In the genomic region with DNA sequence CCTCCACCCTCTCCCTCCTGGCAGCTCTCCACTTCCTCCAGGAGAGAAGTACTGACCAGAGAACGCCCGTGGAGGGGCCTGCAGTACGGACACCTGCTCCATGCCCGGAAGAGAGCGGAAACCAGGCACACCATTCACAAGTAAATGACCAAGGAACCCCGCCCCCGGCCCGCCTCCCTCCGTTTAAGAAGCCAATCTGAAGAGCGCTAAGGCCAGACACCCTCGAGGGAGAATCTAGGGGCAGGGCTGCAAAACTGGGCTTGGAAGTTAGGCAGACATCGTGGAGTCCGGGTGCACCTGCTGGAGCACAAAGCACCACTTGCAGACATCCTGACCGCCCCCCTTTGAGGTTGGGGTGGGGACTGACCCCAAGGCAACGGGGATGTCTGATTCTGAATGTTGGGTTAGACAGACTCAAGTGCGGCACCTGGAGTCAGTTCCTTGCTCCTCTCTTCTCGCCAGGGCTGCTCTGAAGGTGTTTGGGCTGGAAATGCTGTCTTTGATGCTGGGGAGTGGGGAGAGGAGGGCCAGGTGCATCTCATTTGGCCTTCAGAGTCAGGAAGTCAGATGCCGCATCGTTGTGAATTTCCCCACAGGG, we compare ENCODE assay signal across 8 cellular contexts. TPM values are rescaled to one million over a fixed set of nuclear protein-coding genes. Genes with fewer than 3 reads are reported as not detected.
DNase-seq lines count a peak whose midpoint lies in the region; ATAC-seq and TF ChIP-seq lines count a peak whose summit lies in the region.

No MANE protein-coding gene starts in this region.

- DNase-seq in NCI-H1694 treated with DMSO at 0.1 percent for 48 hours (lab: John Stamatoyannopoulos, UW), result peak; percentile 49
- no peak for DNase-seq in NCI-H1694 (lab: John Stamatoyannopoulos, UW)
- peak; percentile 55 for DNase-seq in NCI-H446 treated with DMSO at 0.1 percent for 48 hours (lab: John Stamatoyannopoulos, UW)
- peak; percentile 53 for DNase-seq in activated CD4-positive, alpha-beta T cell treated with anti-CD3 and anti-CD28 coated beads for 1 hour
- peak; percentile 83 for DNase-seq in choroid plexus epithelial cell (ENCODE audit: low read depth)
- DNase-seq in left lobe of liver (ENCODE audit: low spot score), result no peak
- peak; percentile 81 for DNase-seq in stimulated activated CD4-positive, alpha-beta T cell treated with anti-CD3 and anti-CD28 coated beads, Interleukin-4, amount 100 ng/mL, for 24 hours

- ATAC-seq in HG03108 (IDR thresholded peaks at IDR 0.05; ENCODE audit: unreplicated experiment) (peak; percentile 32), left lobe of liver (peak; percentile 7)

- peak overlapping the region; percentile 92 for H3K4me3 ChIP-seq in choroid plexus epithelial cell (ENCODE audit: low read depth, low read length)

- peak; percentile 28 for TF ChIP-seq CTCF in choroid plexus epithelial cell (conservative IDR thresholded peaks at IDR 0.05; ENCODE audit: low read depth, low read length)

RNA-seq across cellular contexts. Expression of a gene that starts 1.0 kb away (rescaled TPM):
- total RNA-seq in left lobe of liver, result 18.9 TPM

RNA-seq across cellular contexts. Expression of a gene that starts 24.9 kb away (rescaled TPM):
- 0.18 TPM for total RNA-seq in left lobe of liver

RNA-seq across cellular contexts. Expression of a gene that starts 40.5 kb away (rescaled TPM):
- total RNA-seq in left lobe of liver, result 264 TPM

Comparison
In these comparisons a context has a peak if more than half of its experiments do, and no peak if none do; other contexts are left out.
1. DNase-seq: peak in NCI-H1694 treated with DMSO at 0.1 percent for 48 hours (single experiment), NCI-H446 treated with DMSO at 0.1 percent for 48 hours (single experiment), activated CD4-positive, alpha-beta T cell treated with anti-CD3 and anti-CD28 coated beads for 1 hour (single experiment), choroid plexus epithelial cell (single experiment) and stimulated activated CD4-positive, alpha-beta T cell treated with anti-CD3 and anti-CD28 coated beads, Interleukin-4, amount 100 ng/mL, for 24 hours (single experiment); none in NCI-H1694 (single experiment) and left lobe of liver (single experiment).